26 cellular contexts compared by ENCODE assay signal in the genomic region with DNA sequence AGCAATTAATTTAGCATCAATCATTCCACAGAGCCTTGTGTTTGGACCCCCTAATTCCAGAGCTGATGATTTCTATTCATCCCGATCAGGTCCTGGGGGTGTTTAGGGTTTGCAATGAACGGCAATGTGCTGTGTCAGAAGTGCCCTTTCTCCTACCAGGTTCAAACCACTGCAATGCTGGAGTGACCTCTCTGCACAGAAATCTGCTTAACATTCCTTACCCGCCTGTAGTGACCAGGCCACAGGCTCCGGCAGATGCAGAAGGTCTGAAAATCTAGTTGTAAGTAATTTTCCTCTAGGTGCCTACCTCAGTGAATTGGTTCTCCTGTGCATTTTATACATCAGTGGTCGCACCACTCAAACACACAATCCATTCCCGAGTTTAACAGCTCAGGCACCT.
DNase-seq lines count a peak whose midpoint lies in the region; ATAC-seq and TF ChIP-seq lines count a peak whose summit lies in the region.
"Had no signal": no experiment of that assay in that cellular context is flagged by ENCODE, and none has a peak within 500 bp of the region (broad histone marks: within the 10 kb centered on the region; RNA-seq: fewer than 3 reads in every experiment).

No MANE protein-coding gene starts in this region.

- peak overlapping the region; percentile 9 for H3K4me2 ChIP-seq in smooth muscle cell

- peaks cover 15% of the 10 kb centered on the region for H3K4me1 ChIP-seq in smooth muscle cell (ENCODE audit: low read depth)
- H3K4me1 ChIP-seq: lower lobe of right lung, parathyroid adenoma, right lobe of liver had no signal

- peak overlapping the region; percentile 11 for H3K9ac ChIP-seq in smooth muscle cell (ENCODE audit: low read depth)
- H3K9ac ChIP-seq: parathyroid adenoma had no signal

- no peaks in the 10 kb centered on the region for H3K27me3 ChIP-seq in WERI-Rb-1 (ENCODE audit: insufficient read depth, low read depth, severe bottlenecking)
- no peaks in the 10 kb centered on the region for H3K27me3 ChIP-seq in smooth muscle cell (ENCODE audit: low read depth)
- H3K27me3 ChIP-seq: right lobe of liver had no signal

- 62% methylated on average over 6 of the region's 6 CpGs for WGBS in smooth muscle cell (ENCODE audit: low lambda C conversion rate)

- H3K4me3 ChIP-seq in WERI-Rb-1 (ENCODE audit: low read depth, low read length) (peak overlapping the region; percentile 12), fibroblast of villous mesenchyme (ENCODE audit: low read depth, low read length) (no peak overlapping the region), smooth muscle cell (no peak overlapping the region)
- H3K4me3 ChIP-seq: lower lobe of right lung, right lobe of liver, SK-N-MC had no signal

- H3K36me3 ChIP-seq in WERI-Rb-1 = no peaks in the 10 kb centered on the region
- no peaks in the 10 kb centered on the region for H3K36me3 ChIP-seq in smooth muscle cell (ENCODE audit: low read depth)
- H3K36me3 ChIP-seq: lower lobe of right lung, right lobe of liver had no signal

- H3F3A ChIP-seq in smooth muscle cell (ENCODE audit: low read depth) = peaks cover 27% of the 10 kb centered on the region

- DNase-seq in NCI-H82 (lab: John Stamatoyannopoulos, UW) (peak; percentile 64), NCI-H82 treated with DMSO at 0.1 percent for 48 hours (lab: John Stamatoyannopoulos, UW; ENCODE audit: unreplicated experiment) (no peak), WERI-Rb-1 (peak; percentile 44), fibroblast of villous mesenchyme (ENCODE audit: low read depth) (peak; percentile 28), smooth muscle cell (lab: John Stamatoyannopoulos, UW; ENCODE audit: unreplicated experiment) (no peak), HUDEP-2 (lab: John Stamatoyannopoulos, UW; ENCODE audit: unreplicated experiment in 76 of 76) (no peak)
- no peak for DNase-seq in effector CD8-positive, alpha-beta T cell (lab: John Stamatoyannopoulos, UW)
- DNase-seq: activated CD4-positive, alpha-beta T cell treated with anti-CD3 and anti-CD28 coated beads for 4 hours; activated effector memory CD4-positive, alpha-beta T cell treated with Interleukin-2 at 50 U/mL for 16 hours; activated T-cell treated with anti-CD3 and anti-CD28 coated beads for 4 hours; Calu3; cerebellar nuclear complex; head of caudate nucleus; lower lobe of right lung; NCI-H1105 treated with DMSO at 0.1 percent for 48 hours; NCI-H2029; NCI-H2227 treated with DMSO at 0.1 percent for 48 hours; nephron progenitor cell; right lobe of liver; RPMI8226; stimulated activated CD4-positive, alpha-beta T cell treated with anti-CD3 and anti-CD28 coated beads, Interleukin-15, amount 100 ng/mL, for 24 hours; stimulated activated naive B cell treated with anti-CD40 and anti-IgM and Interleukin-4, amounts not matched to agents 10 μg/mL and 1 μg/mL and 100 μg/mL, for 72 hours had no signal

- H3K9me3 ChIP-seq in WERI-Rb-1 (ENCODE audit: severe bottlenecking) (no peaks in the 10 kb centered on the region), smooth muscle cell (replicated peaks; ENCODE audit: low read depth) (no peaks in the 10 kb centered on the region)
- H3K9me3 ChIP-seq: lower lobe of right lung, right lobe of liver had no signal

- H2AFZ ChIP-seq in smooth muscle cell (ENCODE audit: low read depth) = no peak overlapping the region
- H2AFZ ChIP-seq: parathyroid adenoma had no signal

- H3K27ac ChIP-seq in WERI-Rb-1 (peak overlapping the region; percentile 46), smooth muscle cell (ENCODE audit: low read depth) (peak overlapping the region; percentile 91)
- H3K27ac ChIP-seq: 22Rv1, lower lobe of right lung, parathyroid adenoma, right lobe of liver, SK-N-MC had no signal

- no peaks in the 10 kb centered on the region for H4K20me1 ChIP-seq in smooth muscle cell (ENCODE audit: low read depth)

- H3K79me2 ChIP-seq in smooth muscle cell (ENCODE audit: low read depth) = no peaks in the 10 kb centered on the region
- H3K79me2 ChIP-seq: parathyroid adenoma had no signal

- no peak for ATAC-seq in HG02884 (IDR thresholded peaks at IDR 0.05; ENCODE audit: unreplicated experiment)
- ATAC-seq: lower lobe of right lung, right lobe of liver had no signal

- no peak for TF ChIP-seq CTCF in WERI-Rb-1 (IDR thresholded peaks at IDR 0.05; ENCODE audit: low read depth, low read length)
- TF ChIP-seq CTCF in fibroblast of villous mesenchyme (IDR thresholded peaks at IDR 0.05; ENCODE audit: insufficient read depth, low read depth, low read length) = no peak
- TF ChIP-seq CTCF in smooth muscle cell (IDR thresholded peaks at IDR 0.05; ENCODE audit: borderline replicate concordance, insufficient read depth, poor library complexity, severe bottlenecking) = no peak

Comparison
In these comparisons a context has a peak if more than half of its experiments do, and no peak if none do; other contexts are left out.
1. DNase-seq: peak in NCI-H82 (single experiment), WERI-Rb-1 (single experiment) and fibroblast of villous mesenchyme (single experiment); none in NCI-H82 treated with DMSO at 0.1 percent for 48 hours (single experiment), smooth muscle cell (single experiment), effector CD8-positive, alpha-beta T cell (single experiment) and HUDEP-2 (0 of 76).